8 cellular contexts compared by ENCODE assay signal in the genomic region with DNA sequence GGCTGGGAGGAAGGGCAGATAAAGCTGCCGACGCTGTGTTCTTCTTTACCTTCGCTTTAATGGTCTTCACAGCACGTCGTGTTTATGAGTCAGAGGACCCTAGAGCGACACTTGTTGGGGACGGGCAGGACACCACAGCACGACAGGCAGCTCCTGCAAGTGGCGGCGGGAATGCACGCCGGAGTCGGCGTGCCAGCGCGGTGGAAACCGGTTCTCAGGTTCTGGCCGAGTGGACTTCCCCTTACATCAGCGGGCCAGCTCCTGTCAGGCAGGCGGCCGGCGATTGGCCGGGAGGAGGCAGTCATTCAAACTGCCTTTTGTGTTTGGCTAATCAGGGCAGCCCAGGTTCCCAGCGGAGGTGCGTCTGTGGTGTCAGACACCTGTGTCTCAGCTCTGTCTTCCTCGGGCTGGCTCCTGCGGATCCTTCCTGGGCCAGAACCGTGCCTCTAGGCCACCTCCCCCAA.
DNase-seq lines count a peak whose midpoint lies in the region; ATAC-seq, FAIRE-seq and TF ChIP-seq lines count a peak whose summit lies in the region.

No MANE protein-coding gene starts in this region.

- H3K79me1 ChIP-seq in H1 (ENCODE audit: low read depth, low read length), result no peaks in the 10 kb centered on the region

- H2BK15ac ChIP-seq in H1 (ENCODE audit: low read length), result 0 out of 2 replicates have a peak overlapping the region, but pooled peaks have one; percentile 16

- peak overlapping the region; percentile 24 to 55 (median 35); a peak in 7 of 8 replicates for H3K4me3 ChIP-seq in H1 (ENCODE audit: extremely low read depth in 1 of 4, insufficient read depth in 2 of 4, low read depth in 3 of 4, low read length in 4 of 4)
- peak overlapping the region; percentile 20 to 65 for H3K4me3 ChIP-seq in stomach smooth muscle (ENCODE audit: low read length in 2 of 2)

- TF ChIP-seq EP300 in H1 (IDR thresholded peaks at IDR 0.05; ENCODE audit: borderline replicate concordance in 1 of 2, low read depth in 2 of 2, low read length in 2 of 2), result 0 out of 3 replicates have a peak, but pooled peaks of 1 of the 2 experiments have one; percentile 55

- H3K27me3 ChIP-seq in H1 (replicated peaks in 1 of 4; ENCODE audit: control insufficient read depth in 3 of 4, extremely low read depth in 1 of 4, insufficient read depth in 3 of 4, low read length in 3 of 4) (no peaks in the 10 kb centered on the region), stomach smooth muscle (ENCODE audit: control insufficient read depth in 1 of 2, insufficient read depth in 2 of 2, low read length in 2 of 2) (no peaks in the 10 kb centered on the region)

- ATAC-seq in HG03280 (IDR thresholded peaks at IDR 0.05; ENCODE audit: unreplicated experiment), result peak; percentile 76
- peak; percentile 58 for ATAC-seq in memory B cell (ENCODE audit: low read depth)

- H3K27me3 Mint-ChIP-seq in memory B cell, result peaks cover 21% of the 10 kb centered on the region

- POLR2A ChIA-PET in H1 (lab: Charles Lee; ENCODE audit: partially characterized antibody), result interaction anchor here (0.7 to 1.9 kb wide), 10 partner anchors 13 to 146 kb away, joined by 3 to 9 read pairs (median 4); no protein-coding TSS in a partner anchor

- no peak overlapping the region for H3K23ac ChIP-seq in H1 (ENCODE audit: insufficient read length)

- no peak overlapping the region for H3K14ac ChIP-seq in H1 (ENCODE audit: insufficient read length)

- H3K9me3 Mint-ChIP-seq in memory B cell, result no peaks in the 10 kb centered on the region

- no peak overlapping the region for H3K27ac Mint-ChIP-seq in memory B cell

- DNase-seq in activated naive CD4-positive, alpha-beta T cell treated with Interleukin-2 at 50 U/mL for 16 hours, result peak; percentile 3
- no peak for DNase-seq in activated naive CD4-positive, alpha-beta T cell (lab: John Stamatoyannopoulos, UW)
- DNase-seq in SHP77 (lab: John Stamatoyannopoulos, UW) (peak; percentile 90), H1 (ENCODE audit: low read depth in 1 of 2, low spot score in 2 of 2) (peak; percentile 64 to 87), memory B cell (ENCODE audit: low spot score in 2 of 2) (peak; percentile 9 to 13), erythroblast (lab: John Stamatoyannopoulos, UW) (no peak)

- H3K36me3 Mint-ChIP-seq in memory B cell, result no peaks in the 10 kb centered on the region

- no peak overlapping the region for H3K4ac ChIP-seq in H1 (replicated peaks; ENCODE audit: insufficient read length, low read depth, low read length)

- H2BK120ac ChIP-seq in H1 (replicated peaks; ENCODE audit: low read depth, low read length), result no peak overlapping the region

- H2AFZ ChIP-seq in H1 (ENCODE audit: low read length), result peak overlapping the region; percentile 50; the same call in 1 of the 2 replicates

- no peaks in the 10 kb centered on the region for H3K36me3 ChIP-seq in H1 (ENCODE audit: control insufficient read depth in 2 of 4, insufficient read depth in 4 of 4, low read length in 3 of 4)
- no peaks in the 10 kb centered on the region for H3K36me3 ChIP-seq in stomach smooth muscle (ENCODE audit: control insufficient read depth in 2 of 2, insufficient read depth in 2 of 2, low read length in 2 of 2)

- H3K9ac ChIP-seq in H1 (replicated peaks in 1 of 4; ENCODE audit: extremely low read depth in 1 of 4, low read depth in 3 of 4, low read length in 3 of 4), result peak overlapping the region in 2 of 4 experiments; percentile 28 to 49; a peak in 3 of 7 replicates
- H3K9ac ChIP-seq in stomach smooth muscle (ENCODE audit: low read length in 2 of 2), result peak overlapping the region in 1 of 2 donors; percentile 10

- peaks cover 11 to 21% (median 18%) of the 10 kb centered on the region in 4 experiments for H3K4me1 ChIP-seq in H1 (replicated peaks in 1 of 4; ENCODE audit: control insufficient read depth in 3 of 4, insufficient read depth in 4 of 4, low read length in 3 of 4)
- peaks cover 15% of the 10 kb centered on the region for H3K4me1 ChIP-seq in stomach smooth muscle (ENCODE audit: control insufficient read depth, insufficient read depth, low read length)

- H2BK20ac ChIP-seq in H1 (ENCODE audit: low read length), result no peak overlapping the region

- WGBS in H1 (ENCODE audit: extremely low coverage in 1 of 2, insufficient coverage in 1 of 2, insufficient read length in 1 of 2, insufficient replicate concordance in 2 of 2, low coverage in 1 of 2, low lambda C conversion rate in 2 of 2, missing lambda C conversion rate in 1 of 2), 2 experiments, result 4% methylated on average over 28 of the region's 28 CpGs; no CpG with 5 or more reads in 1 of the 2 experiments

- H3K18ac ChIP-seq in H1 (ENCODE audit: extremely low read depth, low read length), result peak overlapping the region; percentile 6; the same call in 1 of the 2 replicates

- peak overlapping the region; percentile 67 for H3K4me3 Mint-ChIP-seq in memory B cell

- TF ChIP-seq CTCF in H1 (IDR thresholded peaks at IDR 0.05; ENCODE audit: control extremely low read depth in 1 of 3, insufficient read depth in 1 of 3, low read depth in 1 of 3, low read length in 3 of 3), result peak; percentile 16 to 50 (median 46); a peak in 3 of 4 replicates

- H4K5ac ChIP-seq in H1 (ENCODE audit: insufficient read length, low read depth, low read length), result no peak overlapping the region

- 0 out of 2 replicates have a peak overlapping the region, but pooled peaks have one; percentile 14 for H2BK5ac ChIP-seq in H1 (ENCODE audit: low read depth, low read length)

- H4K91ac ChIP-seq in H1 (replicated peaks; ENCODE audit: insufficient read length, low read length), result no peak overlapping the region

- no peaks in the 10 kb centered on the region for H4K20me1 ChIP-seq in H1 (replicated peaks in 1 of 2; ENCODE audit: control insufficient read depth in 1 of 2, insufficient read depth in 2 of 2, low read length in 2 of 2)

- no peak overlapping the region for H3K56ac ChIP-seq in H1 (replicated peaks; ENCODE audit: insufficient read length, low read depth, low read length)

- CTCF ChIA-PET in H1 (lab: Charles Lee; ENCODE audit: partially characterized antibody), result interaction anchor here (0.7 to 2.1 kb wide), 21 partner anchors 13 to 239 kb away, joined by 3 to 8 read pairs (median 4); no protein-coding TSS in a partner anchor

- TF ChIP-seq POLR2A in H1 (IDR thresholded peaks at IDR 0.05; ENCODE audit: control extremely low read depth in 1 of 2, low read depth in 2 of 2, low read length in 2 of 2) (peak in 1 of 2 experiments; percentile 65; a peak in 2 of 3 replicates), erythroblast (IDR thresholded peaks at IDR 0.05; ENCODE audit: low read length) (no peak)

- no peak overlapping the region for H2AK5ac ChIP-seq in H1 (ENCODE audit: low read depth, low read length)

- peak overlapping the region; percentile 7; the same call in 1 of the 2 replicates for H4K8ac ChIP-seq in H1 (ENCODE audit: extremely low read depth, insufficient read depth, low read length)

- peaks cover 2% of the 10 kb centered on the region; the same call in 1 of the 2 replicates for H3K23me2 ChIP-seq in H1 (ENCODE audit: low read depth, low read length)

- H3K4me2 ChIP-seq in H1 (ENCODE audit: insufficient read depth in 1 of 2, low read depth in 2 of 2, low read length in 2 of 2), result peak overlapping the region; percentile 67 to 87

- peaks cover 4% of the 10 kb centered on the region for H3K4me1 Mint-ChIP-seq in memory B cell

- H3K27ac ChIP-seq in H1 (ENCODE audit: low read depth, low read length), result peak overlapping the region; percentile 12; the same call in 1 of the 2 replicates
- H3K27ac ChIP-seq in stomach smooth muscle (ENCODE audit: low read length), result no peak overlapping the region

- peak; percentile 18 to 54; a peak in 3 of 4 replicates for TF ChIP-seq RAD21 in H1 (IDR thresholded peaks at IDR 0.05 in 1 of 2, conservative IDR thresholded peaks at IDR 0.05 in 1 of 2; ENCODE audit: low read depth in 2 of 2, low read length in 2 of 2)

- peak; percentile 82 for FAIRE-seq in H1 (lab: Jason Lieb, UNC)

- H2BK12ac ChIP-seq in H1 (ENCODE audit: low read depth, low read length), result peak overlapping the region; percentile 3; the same call in 1 of the 2 replicates

- no peaks in the 10 kb centered on the region for H3K79me2 ChIP-seq in H1 (ENCODE audit: control insufficient read depth in 1 of 2, insufficient read depth in 2 of 2, low read length in 2 of 2)

- H3K9me3 ChIP-seq in H1 (ENCODE audit: insufficient read depth in 2 of 2, low read depth in 1 of 2, low read length in 1 of 2) (no peaks in the 10 kb centered on the region), stomach smooth muscle (ENCODE audit: control insufficient read depth in 2 of 2, low read length in 2 of 2) (no peaks in the 10 kb centered on the region)

TF ChIP-seq in H1, 55 proteins besides CTCF, POLR2A, EP300 and RAD21 (continues in another document):
- TF ChIP-seq MAFK (IDR thresholded peaks at IDR 0.05; ENCODE audit: low read depth, low read length), result 0 out of 2 replicates have a peak, but pooled peaks have one; percentile 10
- TF ChIP-seq TAF1 (IDR thresholded peaks at IDR 0.05; ENCODE audit: low read depth, low read length), result peak; percentile 77
- no peak for TF ChIP-seq POU5F1 (IDR thresholded peaks at IDR 0.05; ENCODE audit: low read depth, low read length)
- TF ChIP-seq RFX5 (IDR thresholded peaks at IDR 0.05; ENCODE audit: borderline replicate concordance, low read depth, low read length), result no peak
- no peak for TF ChIP-seq TCF12 (IDR thresholded peaks at IDR 0.05; ENCODE audit: low read depth, low read length)
- peak; percentile 95 for TF ChIP-seq E2F6 (IDR thresholded peaks at IDR 0.05)
- TF ChIP-seq RXRA (IDR thresholded peaks at IDR 0.05; ENCODE audit: insufficient read depth, low read depth, low read length), result no peak
- peak; percentile 47; the same call in 1 of the 2 replicates for TF ChIP-seq SP1 (IDR thresholded peaks at IDR 0.05; ENCODE audit: low read depth, low read length)
- TF ChIP-seq SIN3A (conservative IDR thresholded peaks at IDR 0.05 in 1 of 2, IDR thresholded peaks at IDR 0.05 in 1 of 2; ENCODE audit: low read depth in 1 of 2, low read length in 2 of 2), result peak in 1 of 2 experiments; percentile 77; a peak in 2 of 4 replicates
- no peak for TF ChIP-seq GTF2F1 (IDR thresholded peaks at IDR 0.05; ENCODE audit: borderline replicate concordance, low read depth, low read length)
- TF ChIP-seq, protein P1, sequence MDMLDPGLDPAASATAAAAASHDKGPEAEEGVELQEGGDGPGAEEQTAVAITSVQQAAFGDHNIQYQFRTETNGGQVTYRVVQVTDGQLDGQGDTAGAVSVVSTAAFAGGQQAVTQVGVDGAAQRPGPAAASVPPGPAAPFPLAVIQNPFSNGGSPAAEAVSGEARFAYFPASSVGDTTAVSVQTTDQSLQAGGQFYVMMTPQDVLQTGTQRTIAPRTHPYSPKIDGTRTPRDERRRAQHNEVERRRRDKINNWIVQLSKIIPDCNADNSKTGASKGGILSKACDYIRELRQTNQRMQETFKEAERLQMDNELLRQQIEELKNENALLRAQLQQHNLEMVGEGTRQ (IDR thresholded peaks at IDR 0.05; ENCODE audit: low read length), result no peak

Comparison
In these comparisons a context has a peak if more than half of its experiments do, and no peak if none do; other contexts are left out.
1. DNase-seq: peak in activated naive CD4-positive, alpha-beta T cell treated with Interleukin-2 at 50 U/mL for 16 hours (single experiment), SHP77 (2 of 2), H1 (2 of 2) and memory B cell (2 of 2); none in activated naive CD4-positive, alpha-beta T cell (0 of 4) and erythroblast (0 of 2).